Comparison of ENCODE assay signal across 7 cellular contexts in the genomic region with DNA sequence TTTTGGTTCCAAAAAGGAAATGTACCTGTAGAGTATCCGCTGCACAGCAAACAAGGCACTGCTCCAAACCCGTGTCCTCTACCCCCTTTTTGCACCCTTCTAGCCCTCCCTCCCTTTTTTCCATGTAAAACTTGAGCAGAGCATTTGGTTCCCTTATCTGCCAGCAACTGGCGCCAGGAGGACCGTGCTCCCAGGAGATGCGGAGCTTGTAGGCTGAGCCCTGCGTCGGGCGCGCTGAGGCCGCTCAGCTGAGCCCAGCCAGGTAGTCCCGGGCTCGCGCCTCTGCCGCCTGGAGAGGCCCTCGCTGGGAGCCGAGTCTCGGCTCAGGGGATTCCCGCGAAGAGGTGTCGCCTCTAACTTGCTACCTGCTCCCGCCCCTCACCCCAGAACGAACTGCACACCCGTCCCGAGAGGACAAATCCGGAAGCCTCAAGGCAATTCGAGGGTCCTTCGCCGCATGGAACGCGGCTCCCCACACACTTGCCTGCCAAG. TPM values are rescaled to one million over a fixed set of nuclear protein-coding genes. Genes with fewer than 3 reads are reported as not detected.
A peak's percentile ranks its signal among the peaks of the same experiment; 100 is the strongest.
DNase-seq lines count a peak whose midpoint lies in the region; ATAC-seq and TF ChIP-seq lines count a peak whose summit lies in the region.

No MANE protein-coding gene starts in this region.

- CTCF ChIA-PET in HEK293T (lab: Yijun Ruan, JAX): no interaction called here
- CTCF ChIA-PET in WTC11 (lab: Charles Lee): interaction anchor here (1.5 kb wide), 1 partner anchor 9 kb away, joined by 4 read pairs; no protein-coding TSS in a partner anchor

- DNase-seq in GM13977 (ENCODE audit: low spot score) (peak; percentile 80), HEK293T (ENCODE audit: extremely low spot score) (peak; percentile 42), MV-4-11 (lab: John Stamatoyannopoulos, UW) (peak; percentile 35), WTC11 (ENCODE audit: low spot score) (peak; percentile 54), caudate nucleus (lab: John Stamatoyannopoulos, UW) (peak in 42 of 61 donors; percentile 4 to 84 (median 58))
- peak; percentile 71 for DNase-seq in stimulated activated CD4-positive, alpha-beta T cell treated with anti-CD3 and anti-CD28 coated beads, Interleukin-2, amount 100 ng/mL, for 4 hours (ENCODE audit: low read depth)

- peak overlapping the region; percentile 87 for H3K27ac ChIP-seq in caudate nucleus (ENCODE audit: low read depth, low read length)
- H3K27ac ChIP-seq in layer of hippocampus (ENCODE audit: low read depth, low read length): peak overlapping the region; percentile 96

- peak overlapping the region; percentile 97 for H3K4me3 Mint-ChIP-seq in WTC11

- no peaks in the 10 kb centered on the region for H3K27me3 ChIP-seq in layer of hippocampus (ENCODE audit: control insufficient read depth, insufficient read depth, low read length)

- H3K9me3 Mint-ChIP-seq in WTC11: no peaks in the 10 kb centered on the region

- in situ Hi-C loops in GM13977 (cut with MboI; ENCODE audit: low pct_unique_long_range_greater_than_20kb, low sequenced_read_pairs, unreplicated experiment): no loop called here

- peak; percentile 67 for ATAC-seq in WTC11

- H3K36me3 Mint-ChIP-seq in WTC11: peaks cover 10% of the 10 kb centered on the region

- TF ChIP-seq CTCF in GM13977 (IDR thresholded peaks at IDR 0.05; ENCODE audit: extremely low read depth, insufficient read depth, missing control alignments) (no peak), WTC11 (IDR thresholded peaks at IDR 0.05) (no peak)

- POLR2A ChIA-PET in HEK293T (lab: Yijun Ruan, JAX) (no interaction called here), WTC11 (lab: Charles Lee) (no interaction called here)

- H3K27ac Mint-ChIP-seq in WTC11: peak overlapping the region; percentile 96

- peaks cover 27% of the 10 kb centered on the region for H3K4me1 Mint-ChIP-seq in WTC11

- no peaks in the 10 kb centered on the region for H3K27me3 Mint-ChIP-seq in WTC11 (ENCODE audit: low read depth)

TF ChIP-seq in HEK293T, 16 proteins besides CTCF, POLR2A, EP300 and RAD21:
- TF ChIP-seq SP1 (IDR thresholded peaks at IDR 0.05): no peak
- TF ChIP-seq LEF1 (IDR thresholded peaks at IDR 0.05; ENCODE audit: borderline replicate concordance): no peak
- TF ChIP-seq SUZ12 (IDR thresholded peaks at IDR 0.05): no peak
TF ChIP-seq in HEK293T: peak in this region for 0.

TF ChIP-seq in WTC11, 78 proteins besides CTCF, POLR2A, EP300 and RAD21:
- TF ChIP-seq, protein P1, sequence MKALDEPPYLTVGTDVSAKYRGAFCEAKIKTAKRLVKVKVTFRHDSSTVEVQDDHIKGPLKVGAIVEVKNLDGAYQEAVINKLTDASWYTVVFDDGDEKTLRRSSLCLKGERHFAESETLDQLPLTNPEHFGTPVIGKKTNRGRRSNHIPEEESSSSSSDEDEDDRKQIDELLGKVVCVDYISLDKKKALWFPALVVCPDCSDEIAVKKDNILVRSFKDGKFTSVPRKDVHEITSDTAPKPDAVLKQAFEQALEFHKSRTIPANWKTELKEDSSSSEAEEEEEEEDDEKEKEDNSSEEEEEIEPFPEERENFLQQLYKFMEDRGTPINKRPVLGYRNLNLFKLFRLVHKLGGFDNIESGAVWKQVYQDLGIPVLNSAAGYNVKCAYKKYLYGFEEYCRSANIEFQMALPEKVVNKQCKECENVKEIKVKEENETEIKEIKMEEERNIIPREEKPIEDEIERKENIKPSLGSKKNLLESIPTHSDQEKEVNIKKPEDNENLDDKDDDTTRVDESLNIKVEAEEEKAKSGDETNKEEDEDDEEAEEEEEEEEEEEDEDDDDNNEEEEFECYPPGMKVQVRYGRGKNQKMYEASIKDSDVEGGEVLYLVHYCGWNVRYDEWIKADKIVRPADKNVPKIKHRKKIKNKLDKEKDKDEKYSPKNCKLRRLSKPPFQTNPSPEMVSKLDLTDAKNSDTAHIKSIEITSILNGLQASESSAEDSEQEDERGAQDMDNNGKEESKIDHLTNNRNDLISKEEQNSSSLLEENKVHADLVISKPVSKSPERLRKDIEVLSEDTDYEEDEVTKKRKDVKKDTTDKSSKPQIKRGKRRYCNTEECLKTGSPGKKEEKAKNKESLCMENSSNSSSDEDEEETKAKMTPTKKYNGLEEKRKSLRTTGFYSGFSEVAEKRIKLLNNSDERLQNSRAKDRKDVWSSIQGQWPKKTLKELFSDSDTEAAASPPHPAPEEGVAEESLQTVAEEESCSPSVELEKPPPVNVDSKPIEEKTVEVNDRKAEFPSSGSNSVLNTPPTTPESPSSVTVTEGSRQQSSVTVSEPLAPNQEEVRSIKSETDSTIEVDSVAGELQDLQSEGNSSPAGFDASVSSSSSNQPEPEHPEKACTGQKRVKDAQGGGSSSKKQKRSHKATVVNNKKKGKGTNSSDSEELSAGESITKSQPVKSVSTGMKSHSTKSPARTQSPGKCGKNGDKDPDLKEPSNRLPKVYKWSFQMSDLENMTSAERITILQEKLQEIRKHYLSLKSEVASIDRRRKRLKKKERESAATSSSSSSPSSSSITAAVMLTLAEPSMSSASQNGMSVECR (CRISPR knock-in tag; IDR thresholded peaks at IDR 0.05; ENCODE audit: borderline replicate concordance): peak; percentile 17; the same call in 1 of the 2 replicates
- TF ChIP-seq ETV6 (CRISPR knock-in tag; IDR thresholded peaks at IDR 0.05) (0 out of 2 replicates have a peak, but pooled peaks have one; percentile 37), JUN (CRISPR knock-in tag; IDR thresholded peaks at IDR 0.05) (peak; percentile 73; the same call in 1 of the 2 replicates), RORB (CRISPR knock-in tag; IDR thresholded peaks at IDR 0.05) (no peak)
- TF ChIP-seq, protein P2, sequence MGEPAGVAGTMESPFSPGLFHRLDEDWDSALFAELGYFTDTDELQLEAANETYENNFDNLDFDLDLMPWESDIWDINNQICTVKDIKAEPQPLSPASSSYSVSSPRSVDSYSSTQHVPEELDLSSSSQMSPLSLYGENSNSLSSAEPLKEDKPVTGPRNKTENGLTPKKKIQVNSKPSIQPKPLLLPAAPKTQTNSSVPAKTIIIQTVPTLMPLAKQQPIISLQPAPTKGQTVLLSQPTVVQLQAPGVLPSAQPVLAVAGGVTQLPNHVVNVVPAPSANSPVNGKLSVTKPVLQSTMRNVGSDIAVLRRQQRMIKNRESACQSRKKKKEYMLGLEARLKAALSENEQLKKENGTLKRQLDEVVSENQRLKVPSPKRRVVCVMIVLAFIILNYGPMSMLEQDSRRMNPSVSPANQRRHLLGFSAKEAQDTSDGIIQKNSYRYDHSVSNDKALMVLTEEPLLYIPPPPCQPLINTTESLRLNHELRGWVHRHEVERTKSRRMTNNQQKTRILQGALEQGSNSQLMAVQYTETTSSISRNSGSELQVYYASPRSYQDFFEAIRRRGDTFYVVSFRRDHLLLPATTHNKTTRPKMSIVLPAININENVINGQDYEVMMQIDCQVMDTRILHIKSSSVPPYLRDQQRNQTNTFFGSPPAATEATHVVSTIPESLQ (CRISPR knock-in tag; IDR thresholded peaks at IDR 0.05): no peak
- TF ChIP-seq, protein P3, sequence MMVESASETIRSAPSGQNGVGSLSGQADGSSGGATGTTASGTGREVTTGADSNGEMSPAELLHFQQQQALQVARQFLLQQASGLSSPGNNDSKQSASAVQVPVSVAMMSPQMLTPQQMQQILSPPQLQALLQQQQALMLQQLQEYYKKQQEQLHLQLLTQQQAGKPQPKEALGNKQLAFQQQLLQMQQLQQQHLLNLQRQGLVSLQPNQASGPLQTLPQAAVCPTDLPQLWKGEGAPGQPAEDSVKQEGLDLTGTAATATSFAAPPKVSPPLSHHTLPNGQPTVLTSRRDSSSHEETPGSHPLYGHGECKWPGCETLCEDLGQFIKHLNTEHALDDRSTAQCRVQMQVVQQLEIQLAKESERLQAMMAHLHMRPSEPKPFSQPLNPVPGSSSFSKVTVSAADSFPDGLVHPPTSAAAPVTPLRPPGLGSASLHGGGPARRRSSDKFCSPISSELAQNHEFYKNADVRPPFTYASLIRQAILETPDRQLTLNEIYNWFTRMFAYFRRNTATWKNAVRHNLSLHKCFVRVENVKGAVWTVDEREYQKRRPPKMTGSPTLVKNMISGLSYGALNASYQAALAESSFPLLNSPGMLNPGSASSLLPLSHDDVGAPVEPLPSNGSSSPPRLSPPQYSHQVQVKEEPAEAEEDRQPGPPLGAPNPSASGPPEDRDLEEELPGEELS (CRISPR knock-in tag; IDR thresholded peaks at IDR 0.05): 0 out of 2 replicates have a peak, but pooled peaks have one; percentile 54

RNA-seq across cellular contexts. Expression of a gene that starts 0.6 kb away (rescaled TPM):
- total RNA-seq in WTC11 (2021): 24.0 to 28.1 TPM (median 26.2 TPM) in 3 replicates

Comparison
In these comparisons a context has a peak if more than half of its experiments do, and no peak if none do; other contexts are left out.
1. Peak in every context shown above with its lines: DNase-seq, ATAC-seq and H3K27ac ChIP-seq.